ENCODE assay signal across 2 cellular contexts in genomic region chr16:27237229-27238015, GRCh38.
TF ChIP-seq lines count a peak whose summit lies in the region.

No MANE protein-coding gene starts in this region.

TF ChIP-seq in liver, 16 proteins besides CTCF, POLR2A, EP300 and RAD21:
- TF ChIP-seq FOXA2 (IDR thresholded peaks at IDR 0.05) = no peak
- TF ChIP-seq NR2F2 (IDR thresholded peaks at IDR 0.05) = peak; percentile 58

TF ChIP-seq in HepG2, 621 proteins besides CTCF, POLR2A, EP300 and RAD21:
- TF ChIP-seq ZNF577 (CRISPR knock-in tag; IDR thresholded peaks at IDR 0.05; ENCODE audit: borderline replicate concordance, low read depth) = no peak
- TF ChIP-seq RFXAP (CRISPR knock-in tag; IDR thresholded peaks at IDR 0.05; ENCODE audit: borderline replicate concordance) = no peak
- no peak for TF ChIP-seq YY1 (IDR thresholded peaks at IDR 0.05; ENCODE audit: insufficient read depth, insufficient replicate concordance, low read depth, low read length)
- no peak for TF ChIP-seq RNF2 (conservative IDR thresholded peaks at IDR 0.05; ENCODE audit: low read depth)
- TF ChIP-seq HNRNPLL (IDR thresholded peaks at IDR 0.05; ENCODE audit: low read depth, low read length, poor library complexity, severe bottlenecking) = no peak
- TF ChIP-seq, protein P1, sequence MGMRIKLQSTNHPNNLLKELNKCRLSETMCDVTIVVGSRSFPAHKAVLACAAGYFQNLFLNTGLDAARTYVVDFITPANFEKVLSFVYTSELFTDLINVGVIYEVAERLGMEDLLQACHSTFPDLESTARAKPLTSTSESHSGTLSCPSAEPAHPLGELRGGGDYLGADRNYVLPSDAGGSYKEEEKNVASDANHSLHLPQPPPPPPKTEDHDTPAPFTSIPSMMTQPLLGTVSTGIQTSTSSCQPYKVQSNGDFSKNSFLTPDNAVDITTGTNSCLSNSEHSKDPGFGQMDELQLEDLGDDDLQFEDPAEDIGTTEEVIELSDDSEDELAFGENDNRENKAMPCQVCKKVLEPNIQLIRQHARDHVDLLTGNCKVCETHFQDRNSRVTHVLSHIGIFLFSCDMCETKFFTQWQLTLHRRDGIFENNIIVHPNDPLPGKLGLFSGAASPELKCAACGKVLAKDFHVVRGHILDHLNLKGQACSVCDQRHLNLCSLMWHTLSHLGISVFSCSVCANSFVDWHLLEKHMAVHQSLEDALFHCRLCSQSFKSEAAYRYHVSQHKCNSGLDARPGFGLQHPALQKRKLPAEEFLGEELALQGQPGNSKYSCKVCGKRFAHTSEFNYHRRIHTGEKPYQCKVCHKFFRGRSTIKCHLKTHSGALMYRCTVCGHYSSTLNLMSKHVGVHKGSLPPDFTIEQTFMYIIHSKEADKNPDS (CRISPR knock-in tag; IDR thresholded peaks at IDR 0.05) = no peak
- TF ChIP-seq, protein P2, sequence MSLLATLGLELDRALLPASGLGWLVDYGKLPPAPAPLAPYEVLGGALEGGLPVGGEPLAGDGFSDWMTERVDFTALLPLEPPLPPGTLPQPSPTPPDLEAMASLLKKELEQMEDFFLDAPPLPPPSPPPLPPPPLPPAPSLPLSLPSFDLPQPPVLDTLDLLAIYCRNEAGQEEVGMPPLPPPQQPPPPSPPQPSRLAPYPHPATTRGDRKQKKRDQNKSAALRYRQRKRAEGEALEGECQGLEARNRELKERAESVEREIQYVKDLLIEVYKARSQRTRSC (CRISPR knock-in tag; IDR thresholded peaks at IDR 0.05; ENCODE audit: low read depth) = no peak
- TF ChIP-seq POLR2AphosphoS5 (IDR thresholded peaks at IDR 0.05; ENCODE audit: low read depth, low read length) = no peak
- no peak for TF ChIP-seq DPF2 (CRISPR knock-in tag; IDR thresholded peaks at IDR 0.05; ENCODE audit: borderline replicate concordance, low read depth)
